17 cellular contexts compared by ENCODE assay signal in the genomic region with DNA sequence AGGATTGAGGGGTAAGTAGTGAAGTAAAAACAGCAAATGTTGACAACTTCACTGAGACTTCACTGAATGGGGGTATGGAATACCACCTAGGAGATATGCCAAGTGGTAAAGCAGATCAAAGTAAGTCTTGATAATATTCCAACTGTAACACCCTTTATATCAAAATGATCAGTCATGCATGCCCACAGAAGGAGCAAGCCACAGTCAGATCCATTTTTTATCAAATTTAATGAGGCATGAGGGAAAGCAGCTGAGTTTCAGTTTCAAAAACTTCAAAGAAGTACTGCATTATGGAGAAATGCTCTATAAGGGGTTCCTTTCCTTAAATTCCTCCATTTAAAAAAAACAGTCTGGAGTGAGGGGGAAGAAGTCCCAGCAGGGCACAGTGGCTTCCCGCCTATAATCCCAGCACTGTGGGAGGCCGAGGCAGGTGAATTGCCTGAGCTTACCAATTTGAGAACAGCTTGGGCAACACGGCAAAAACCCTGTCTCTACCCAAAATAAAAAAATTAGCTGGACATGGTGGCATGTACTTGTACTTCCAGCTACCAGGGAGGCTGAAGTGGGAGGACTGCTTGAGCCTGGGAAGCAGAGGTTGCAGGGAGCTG. TPM values are rescaled to one million over a fixed set of nuclear protein-coding genes. Genes with fewer than 3 reads are reported as not detected.
A peak's percentile ranks its signal among the peaks of the same experiment; 100 is the strongest.
DNase-seq lines count a peak whose midpoint lies in the region; ATAC-seq and TF ChIP-seq lines count a peak whose summit lies in the region.
"Had no signal": no experiment of that assay in that cellular context is flagged by ENCODE, and none has a peak within 500 bp of the region (broad histone marks: within the 10 kb centered on the region; RNA-seq: fewer than 3 reads in every experiment).

No MANE protein-coding gene starts in this region.

- intact Hi-C loops in left ventricle myocardium superior (cut with micrococcal nuclease) = no loop called here
- intact Hi-C loops in esophagus muscularis mucosa (cut with DNase I) = no loop called here

- no peak for TF ChIP-seq POLR2A in esophagus muscularis mucosa (IDR thresholded peaks at IDR 0.05; ENCODE audit: low read depth)

- H3K36me3 Mint-ChIP-seq in natural killer cell treated with Interleukin-12 subunit alpha and Interleukin-12 subunit beta and Interleukin-15 and Interleukin-18, amount 100 ng/mL, for 72 hours = no peaks in the 10 kb centered on the region

- peaks cover 30 to 48% of the 10 kb centered on the region in 2 donors for H3K27me3 Mint-ChIP-seq in natural killer cell treated with Interleukin-12 subunit alpha and Interleukin-12 subunit beta and Interleukin-15 and Interleukin-18, amount 100 ng/mL, for 72 hours

- no peak for TF ChIP-seq EP300 in esophagus muscularis mucosa (IDR thresholded peaks at IDR 0.05)

- H3K9me3 ChIP-seq in right atrium auricular region (no peaks in the 10 kb centered on the region), esophagus muscularis mucosa (no peaks in the 10 kb centered on the region)

- H3K36me3 ChIP-seq in right atrium auricular region (peaks cover 32% of the 10 kb centered on the region), esophagus muscularis mucosa (peaks cover 28 to 67% (median 49%) of the 10 kb centered on the region in 4 donors)

- no peak overlapping the region for H3K4me3 Mint-ChIP-seq in natural killer cell treated with Interleukin-12 subunit alpha and Interleukin-12 subunit beta and Interleukin-15 and Interleukin-18, amount 100 ng/mL, for 72 hours

- H3K27ac Mint-ChIP-seq in natural killer cell treated with Interleukin-12 subunit alpha and Interleukin-12 subunit beta and Interleukin-15 and Interleukin-18, amount 100 ng/mL, for 72 hours = no peak overlapping the region

- DNase-seq in left ventricle myocardium superior (no peak), right atrium auricular region (ENCODE audit: low spot score) (no peak), astrocyte of the hippocampus (ENCODE audit: low read depth, low spot score) (peak; percentile 59), left kidney (ENCODE audit: low read depth, low spot score) (peak; percentile 37), cerebellum (ENCODE audit: low spot score) (no peak), esophagus muscularis mucosa (ENCODE audit: extremely low spot score) (no peak), NCI-H510A (lab: John Stamatoyannopoulos, UW) (no peak)
- DNase-seq in natural killer cell treated with Interleukin-12 subunit alpha and Interleukin-12 subunit beta and Interleukin-15 and Interleukin-18, amount 100 ng/mL, for 72 hours (ENCODE audit: low spot score) = no peak
- DNase-seq: COR-L47; EL; H7; KG1; NCI-H1436 treated with DMSO at 0.1 percent for 48 hours; NCI-H2081; NCI-H526 treated with DMSO at 0.1 percent for 48 hours; NK-92 treated with Interleukin-12 subunit alpha and Interleukin-12 subunit beta, amount 100 ng/mL, for 24 hours; SIG-M5 had no signal

- no peaks in the 10 kb centered on the region for H3K9me3 Mint-ChIP-seq in natural killer cell treated with Interleukin-12 subunit alpha and Interleukin-12 subunit beta and Interleukin-15 and Interleukin-18, amount 100 ng/mL, for 72 hours

- H3K4me1 Mint-ChIP-seq in natural killer cell treated with Interleukin-12 subunit alpha and Interleukin-12 subunit beta and Interleukin-15 and Interleukin-18, amount 100 ng/mL, for 72 hours (ENCODE audit: low read depth in 2 of 2) = no peaks in the 10 kb centered on the region

- no peak overlapping the region for H3K4me3 ChIP-seq in right atrium auricular region
- H3K4me3 ChIP-seq in esophagus muscularis mucosa = no peak overlapping the region

- H3K27me3 ChIP-seq in right atrium auricular region (no peaks in the 10 kb centered on the region), esophagus muscularis mucosa (no peaks in the 10 kb centered on the region)

- TF ChIP-seq CTCF in right atrium auricular region (IDR thresholded peaks at IDR 0.05) (no peak), esophagus muscularis mucosa (IDR thresholded peaks at IDR 0.05) (no peak)

- H3K27ac ChIP-seq in right atrium auricular region (no peak overlapping the region), esophagus muscularis mucosa (replicated peaks in 1 of 4) (no peak overlapping the region)

- H3K4me1 ChIP-seq in right atrium auricular region (peaks cover 0 to 35% of the 10 kb centered on the region in 2 donors), esophagus muscularis mucosa (peaks cover 10 to 27% (median 19%) of the 10 kb centered on the region in 4 donors)

- ATAC-seq in left ventricle myocardium superior = peak; percentile 15
- no peak for ATAC-seq in natural killer cell treated with Interleukin-12 subunit alpha and Interleukin-12 subunit beta and Interleukin-15 and Interleukin-18, amount 100 ng/mL, for 72 hours

- 91% methylated on average over 3 of the region's 3 CpGs for WGBS in esophagus muscularis mucosa

RNA-seq across cellular contexts. Expression of gene TJP1, which starts 56.9 kb away (rescaled TPM):
- total RNA-seq in left ventricle myocardium superior (123 TPM), right atrium auricular region (100 to 1,000 TPM in 1 of 2 donors, 10 to 100 TPM in 1; 86.9 to 110 TPM), cerebellum (82.0 TPM), esophagus muscularis mucosa (100 to 1,000 TPM in 1 of 4 donors, 10 to 100 TPM in 3; 69.4 to 108 (median 90.2) TPM)
- under 1 TPM in 1 of 2 donors, not detected in 1; 0.14 TPM for total RNA-seq in natural killer cell treated with Interleukin-12 subunit alpha and Interleukin-12 subunit beta and Interleukin-15 and Interleukin-18, amount 100 ng/mL, for 72 hours

Comparison
In these comparisons a context has a peak if more than half of its experiments do, and no peak if none do; other contexts are left out.
1. DNase-seq: peak in astrocyte of the hippocampus (single experiment) and left kidney (single experiment); none in left ventricle myocardium superior (single experiment), right atrium auricular region (single experiment), cerebellum (single experiment), natural killer cell treated with Interleukin-12 subunit alpha and Interleukin-12 subunit beta and Interleukin-15 and Interleukin-18, amount 100 ng/mL, for 72 hours (single experiment), esophagus muscularis mucosa (single experiment) and NCI-H510A (single experiment).
2. RNA of gene TJP1, which starts 56.9 kb away (total RNA-seq): 123 TPM in left ventricle myocardium superior (single experiment), 86.9 to 110 TPM in right atrium auricular region, 69.4 to 108 TPM in esophagus muscularis mucosa and 82.0 TPM in cerebellum (single experiment); 0.14 TPM in natural killer cell treated with Interleukin-12 subunit alpha and Interleukin-12 subunit beta and Interleukin-15 and Interleukin-18, amount 100 ng/mL, for 72 hours; every median in the first group is over 10 times any median in the second.